Comparison of ENCODE assay signal across 14 cellular contexts in the genomic region with DNA sequence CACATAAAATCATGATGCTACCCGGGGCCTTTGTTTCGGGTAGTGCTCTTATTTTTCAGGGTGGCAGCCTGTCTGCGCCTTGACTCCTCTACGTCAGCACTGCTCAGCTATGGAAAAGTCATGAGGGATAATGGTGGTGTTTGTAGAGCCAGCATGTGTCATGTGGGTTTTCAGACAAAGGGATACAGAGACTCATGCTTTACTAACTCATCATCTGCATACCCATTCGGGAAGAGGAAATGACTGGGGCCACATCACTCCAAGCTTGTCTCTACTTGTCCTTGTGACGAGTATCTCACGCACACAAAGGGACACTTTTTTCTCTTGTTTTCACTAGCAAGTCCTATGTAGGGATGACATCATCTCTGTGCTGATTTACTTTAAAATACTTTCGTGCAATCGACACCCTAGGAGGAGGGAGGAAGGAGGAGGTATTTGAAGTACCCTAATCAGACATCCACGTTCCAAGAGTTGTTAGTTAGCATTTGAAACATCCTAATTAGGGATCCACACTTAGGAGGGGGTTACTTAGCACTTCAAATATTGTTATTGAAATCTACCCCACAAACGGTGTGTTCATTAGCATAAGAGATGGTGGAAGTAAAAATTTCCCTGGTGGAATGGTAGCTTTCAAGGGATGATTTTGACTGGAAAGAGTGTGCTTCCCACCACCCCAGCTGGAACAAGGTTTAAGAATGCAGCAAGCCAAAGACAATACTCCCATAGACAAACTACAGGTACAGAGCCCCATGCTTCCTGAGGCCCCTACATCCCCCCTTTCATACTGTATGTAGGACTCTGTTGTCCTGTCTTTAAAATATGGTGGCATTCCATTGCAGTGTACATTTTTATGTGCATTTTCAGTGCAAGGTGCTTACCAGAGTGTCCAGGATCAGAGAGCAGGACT. TPM values are rescaled to one million over a fixed set of nuclear protein-coding genes. Genes with fewer than 3 reads are reported as not detected.
DNase-seq lines count a peak whose midpoint lies in the region; ATAC-seq and TF ChIP-seq lines count a peak whose summit lies in the region.
"Had no signal": no experiment of that assay in that cellular context is flagged by ENCODE, and none has a peak within 500 bp of the region (broad histone marks: within the 10 kb centered on the region; RNA-seq: fewer than 3 reads in every experiment).

No MANE protein-coding gene starts in this region.

- TF ChIP-seq CTCF in GM12865 (IDR thresholded peaks at IDR 0.05; ENCODE audit: insufficient read depth, low read depth, low read length, missing control alignments) (no peak), neural progenitor cell (IDR thresholded peaks at IDR 0.05) (no peak), tibial artery (IDR thresholded peaks at IDR 0.05) (no peak)

- H3K4me3 ChIP-seq in GM12865 (ENCODE audit: low read depth, low read length) (no peak overlapping the region), neural progenitor cell (no peak overlapping the region), tibial artery (no peak overlapping the region)
- H3K4me3 ChIP-seq: heart left ventricle, tibial nerve had no signal

- H3K9me3 ChIP-seq in neural progenitor cell (ENCODE audit: low read depth) (no peaks in the 10 kb centered on the region), tibial artery (no peaks in the 10 kb centered on the region)
- H3K9me3 ChIP-seq: heart left ventricle, tibial nerve had no signal

- intact Hi-C loops in tibial artery (cut with DNase I; ENCODE audit: low total_unique reads), result no loop called here

- no peak overlapping the region for H3K9ac ChIP-seq in neural progenitor cell

- no peaks in the 10 kb centered on the region for H3K79me2 ChIP-seq in neural progenitor cell (ENCODE audit: low read depth)

- no peak overlapping the region for H3K27ac ChIP-seq in neural progenitor cell
- no peak overlapping the region for H3K27ac ChIP-seq in tibial artery
- H3K27ac ChIP-seq: heart left ventricle, tibial nerve had no signal

- no peaks in the 10 kb centered on the region for H3K9me3 Mint-ChIP-seq in neural progenitor cell
- H3K9me3 Mint-ChIP-seq: neural crest cell had no signal

- H3K36me3 ChIP-seq in neural progenitor cell, result no peaks in the 10 kb centered on the region
- H3K36me3 ChIP-seq in tibial artery, result no peaks in the 10 kb centered on the region
- H3K36me3 ChIP-seq: heart left ventricle, tibial nerve had no signal

- no peak overlapping the region for H3K4me2 ChIP-seq in neural progenitor cell

- peaks cover 10% of the 10 kb centered on the region for H3K4me1 Mint-ChIP-seq in neural progenitor cell

- H3K4me3 Mint-ChIP-seq in neural progenitor cell, result no peak overlapping the region
- H3K4me3 Mint-ChIP-seq: neural crest cell had no signal

- no peaks in the 10 kb centered on the region for H4K20me1 ChIP-seq in neural progenitor cell (ENCODE audit: low read depth)

- peak; percentile 4 for DNase-seq in GM12865 (ENCODE audit: low read depth)
- DNase-seq in NCI-H146 treated with DMSO at 0.1 percent for 48 hours (lab: John Stamatoyannopoulos, UW; ENCODE audit: unreplicated experiment), result peak; percentile 84
- no peak for DNase-seq in neural progenitor cell (ENCODE audit: low spot score)
- DNase-seq in tibial artery, result no peak
- DNase-seq in NCI-H2171 treated with DMSO at 0.1 percent for 48 hours (lab: John Stamatoyannopoulos, UW), result no peak
- DNase-seq in activated naive CD4-positive, alpha-beta T cell treated with anti-CD3 and anti-CD28 coated beads, Interleukin-2, amount 50 U/mL, for 16 hours, result no peak
- DNase-seq: activated CD8-positive, alpha-beta memory T cell treated with anti-CD3 and anti-CD28 coated beads for 24 hours; aorta; heart left ventricle; NCI-H1092 had no signal

- no peaks in the 10 kb centered on the region for H3F3A ChIP-seq in neural progenitor cell (ENCODE audit: low read depth)

- H3K27me3 ChIP-seq in neural progenitor cell, result no peaks in the 10 kb centered on the region
- H3K27me3 ChIP-seq in tibial artery, result peaks cover 0 to 2% of the 10 kb centered on the region in 2 donors
- H3K27me3 ChIP-seq: heart left ventricle, tibial nerve had no signal

- H3K27ac Mint-ChIP-seq in neural progenitor cell, result peak overlapping the region; percentile 72

- ATAC-seq in esophagus mucosa (peak; percentile 97), HG03280 (IDR thresholded peaks at IDR 0.05; ENCODE audit: unreplicated experiment) (no peak)
- ATAC-seq: heart left ventricle had no signal

- peak overlapping the region; percentile 73 for H2AFZ ChIP-seq in neural progenitor cell (replicated peaks)

- H3K4me1 ChIP-seq in neural progenitor cell, result no peaks in the 10 kb centered on the region
- H3K4me1 ChIP-seq in tibial artery, result no peaks in the 10 kb centered on the region
- H3K4me1 ChIP-seq: heart left ventricle, tibial nerve had no signal

- H3K36me3 Mint-ChIP-seq in neural progenitor cell, result no peaks in the 10 kb centered on the region

- H3K27me3 Mint-ChIP-seq in neural progenitor cell (ENCODE audit: insufficient read depth, low read depth), result peaks cover 2% of the 10 kb centered on the region

RNA-seq across cellular contexts. Expression of a gene that starts 52.0 kb away (rescaled TPM):
- 2.0 TPM for total RNA-seq in esophagus mucosa
- total RNA-seq in neural progenitor cell (ENCODE audit: low replicate concordance), result 11.0 and 19.4 TPM in 2 replicates

RNA-seq across cellular contexts. Expression of a gene that starts 52.4 kb away (rescaled TPM):
- total RNA-seq in esophagus mucosa, result not detected
- total RNA-seq in neural progenitor cell (ENCODE audit: low replicate concordance), result 0.15 TPM in 1 of 2 replicates, not detected in the other
- total RNA-seq: tibial nerve had no signal

Comparison
In these comparisons a context has a peak if more than half of its experiments do, and no peak if none do; other contexts are left out.
1. DNase-seq: peak in GM12865 (single experiment) and NCI-H146 treated with DMSO at 0.1 percent for 48 hours (single experiment); none in neural progenitor cell (single experiment), tibial artery (0 of 2), NCI-H2171 treated with DMSO at 0.1 percent for 48 hours (single experiment) and activated naive CD4-positive, alpha-beta T cell treated with anti-CD3 and anti-CD28 coated beads, Interleukin-2, amount 50 U/mL, for 16 hours (single experiment).